18 cellular contexts compared by ENCODE assay signal in genomic region chr7:78734626-78735025, GRCh38.
DNase-seq lines count a peak whose midpoint lies in the region; ATAC-seq, FAIRE-seq and TF ChIP-seq lines count a peak whose summit lies in the region.
"Had no signal": no experiment of that assay in that cellular context is flagged by ENCODE, and none has a peak within 500 bp of the region (broad histone marks: within the 10 kb centered on the region; RNA-seq: fewer than 3 reads in every experiment).

No MANE protein-coding gene starts in this region.

- H2BK120ac ChIP-seq in H1 (replicated peaks; ENCODE audit: low read depth, low read length), result no peak overlapping the region

- no peak overlapping the region for H2AFZ ChIP-seq in H1 (ENCODE audit: low read length)

- no peak overlapping the region for H3K4me2 ChIP-seq in H1 (ENCODE audit: insufficient read depth in 1 of 2, low read depth in 2 of 2, low read length in 2 of 2)

- H4K91ac ChIP-seq in H1 (replicated peaks; ENCODE audit: insufficient read length, low read length), result no peak overlapping the region

- no peak overlapping the region for H4K8ac ChIP-seq in H1 (ENCODE audit: extremely low read depth, insufficient read depth, low read length)

- TF ChIP-seq EP300 in H1 (IDR thresholded peaks at IDR 0.05; ENCODE audit: borderline replicate concordance in 1 of 2, low read depth in 2 of 2, low read length in 2 of 2), result no peak

- H3K4me3 ChIP-seq in H1 (ENCODE audit: extremely low read depth in 1 of 4, insufficient read depth in 2 of 4, low read depth in 3 of 4, low read length in 4 of 4) (no peak overlapping the region), skeletal muscle cell (ENCODE audit: low read depth, low read length) (no peak overlapping the region), heart left ventricle (no peak overlapping the region)
- H3K4me3 ChIP-seq: lung, MG63, psoas muscle, SK-N-MC had no signal

- no peak for TF ChIP-seq POLR2A in H1 (IDR thresholded peaks at IDR 0.05; ENCODE audit: control extremely low read depth in 1 of 2, low read depth in 2 of 2, low read length in 2 of 2)
- TF ChIP-seq POLR2A in heart left ventricle (IDR thresholded peaks at IDR 0.05), result no peak

- H2BK12ac ChIP-seq in H1 (ENCODE audit: low read depth, low read length), result no peak overlapping the region

- no peak overlapping the region for H2BK15ac ChIP-seq in H1 (ENCODE audit: low read length)

- intact Hi-C loops in heart left ventricle (cut with DNase I), result no loop called here

- no peak overlapping the region for H2BK5ac ChIP-seq in H1 (ENCODE audit: low read depth, low read length)

- no peak overlapping the region for H3K18ac ChIP-seq in H1 (ENCODE audit: extremely low read depth, low read length)

- no peak overlapping the region for H2BK20ac ChIP-seq in H1 (ENCODE audit: low read length)

- H3K9ac ChIP-seq in H1 (replicated peaks in 1 of 4; ENCODE audit: extremely low read depth in 1 of 4, low read depth in 3 of 4, low read length in 3 of 4), result no peak overlapping the region

- no peaks in the 10 kb centered on the region; the same call in 1 of the 2 replicates for H3K79me1 ChIP-seq in H1 (ENCODE audit: low read depth, low read length)

- H3K23me2 ChIP-seq in H1 (ENCODE audit: low read depth, low read length), result no peaks in the 10 kb centered on the region

- H3K9me3 ChIP-seq in H1 (ENCODE audit: insufficient read depth in 2 of 2, low read depth in 1 of 2, low read length in 1 of 2), result no peaks in the 10 kb centered on the region
- no peaks in the 10 kb centered on the region for H3K9me3 ChIP-seq in heart left ventricle
- H3K9me3 ChIP-seq: MG63, psoas muscle had no signal

- H3K4me1 ChIP-seq in H1 (replicated peaks in 1 of 4; ENCODE audit: control insufficient read depth in 3 of 4, insufficient read depth in 4 of 4, low read length in 3 of 4) (0 out of 7 replicates have a peak, but pooled peaks cover 0 to 3% (median 0%) of the 10 kb centered on the region in 4 experiments), heart left ventricle (no peaks in the 10 kb centered on the region)

- FAIRE-seq in H1 (lab: Jason Lieb, UNC), result peak; percentile 48

- ATAC-seq in GM18868 (IDR thresholded peaks at IDR 0.05; ENCODE audit: unreplicated experiment), result peak; percentile 66
- peak; percentile 45 for ATAC-seq in HG03354 (IDR thresholded peaks at IDR 0.05; ENCODE audit: poor library complexity, severe bottlenecking, unreplicated experiment)
- no peak for ATAC-seq in heart left ventricle
- ATAC-seq: natural killer cell, PC-3, psoas muscle had no signal

- no peak overlapping the region for H3K23ac ChIP-seq in H1 (ENCODE audit: insufficient read length)

- no peak overlapping the region for H4K5ac ChIP-seq in H1 (ENCODE audit: insufficient read length, low read depth, low read length)

- whole genome bisulfite sequencing in H1 (ENCODE audit: extremely low coverage in 1 of 2, insufficient coverage in 1 of 2, insufficient read length in 1 of 2, insufficient replicate concordance in 2 of 2, low coverage in 1 of 2, low lambda C conversion rate in 2 of 2, missing lambda C conversion rate in 1 of 2), 2 experiments, result 87% methylated on average over 6 of the region's 6 CpGs; no CpG with 5 or more reads in 1 of the 2 experiments
- WGBS in heart left ventricle, 4 donors, result 81 to 87% (median 84%) methylated on average over 6 of the region's 6 CpGs

- no peaks in the 10 kb centered on the region for H4K20me1 ChIP-seq in H1 (replicated peaks in 1 of 2; ENCODE audit: control insufficient read depth in 1 of 2, insufficient read depth in 2 of 2, low read length in 2 of 2)

- TF ChIP-seq RAD21 in H1 (IDR thresholded peaks at IDR 0.05 in 1 of 2, conservative IDR thresholded peaks at IDR 0.05 in 1 of 2; ENCODE audit: low read depth in 2 of 2, low read length in 2 of 2), result no peak

- DNase-seq in H1 (ENCODE audit: low read depth in 1 of 2, low spot score in 2 of 2) (no peak), skeletal muscle cell (ENCODE audit: low read depth) (peak; percentile 0), heart left ventricle (no peak), NCI-H2196 treated with DMSO at 0.1 percent for 48 hours (lab: John Stamatoyannopoulos, UW; ENCODE audit: unreplicated experiment) (no peak)
- DNase-seq in stimulated activated naive CD4-positive, alpha-beta T cell (lab: John Stamatoyannopoulos, UW), result no peak
- DNase-seq: activated CD4-positive, alpha-beta T cell treated with anti-CD3 and anti-CD28 coated beads, Interleukin-2, amount 50 U/mL, for 4 hours; activated naive CD8-positive, alpha-beta T cell treated with anti-CD3 and anti-CD28 coated beads, Interleukin-2, amount 10 ng/mL, durations not matched to agents 7 days and 5 days; activated T-cell treated with anti-CD3 and anti-CD28 coated beads, Interleukin-2, amount 50 U/mL, for 48 hours; MG63; natural killer cell; NCI-H187 treated with DMSO at 0.1 percent for 48 hours; NCI-H510A treated with DMSO at 0.1 percent for 48 hours; PC-3; psoas muscle had no signal

- H3K27ac ChIP-seq in H1 (ENCODE audit: low read depth, low read length) (no peak overlapping the region), heart left ventricle (no peak overlapping the region)
- H3K27ac ChIP-seq: psoas muscle, SK-N-MC had no signal

- H3K79me2 ChIP-seq in H1 (ENCODE audit: control insufficient read depth in 1 of 2, insufficient read depth in 2 of 2, low read length in 2 of 2), result peaks cover 0 to 66% of the 10 kb centered on the region in 2 experiments; a peak in 2 of 4 replicates

- no peak overlapping the region for H3K4ac ChIP-seq in H1 (replicated peaks; ENCODE audit: insufficient read length, low read depth, low read length)

- CTCF ChIA-PET in H1 (lab: Charles Lee; ENCODE audit: partially characterized antibody), result no interaction called here

- no peak overlapping the region for H3K56ac ChIP-seq in H1 (replicated peaks; ENCODE audit: insufficient read length, low read depth, low read length)

- H3K36me3 ChIP-seq in H1 (ENCODE audit: control insufficient read depth in 2 of 4, insufficient read depth in 4 of 4, low read length in 3 of 4), result no peaks in the 10 kb centered on the region; a peak in 1 of 8 replicates
- no peaks in the 10 kb centered on the region for H3K36me3 ChIP-seq in heart left ventricle
- H3K36me3 ChIP-seq: MG63 had no signal

- no peak overlapping the region for H3K14ac ChIP-seq in H1 (ENCODE audit: insufficient read length)

- no peak for TF ChIP-seq CTCF in H1 (IDR thresholded peaks at IDR 0.05; ENCODE audit: control extremely low read depth in 1 of 3, insufficient read depth in 1 of 3, low read depth in 1 of 3, low read length in 3 of 3)
- no peak for TF ChIP-seq CTCF in heart left ventricle (IDR thresholded peaks at IDR 0.05)

- H3K27me3 ChIP-seq in H1 (replicated peaks in 1 of 4; ENCODE audit: control insufficient read depth in 3 of 4, extremely low read depth in 1 of 4, insufficient read depth in 3 of 4, low read length in 3 of 4) (peaks cover 0 to 1% (median 0%) of the 10 kb centered on the region in 4 experiments; a peak in 1 of 7 replicates), heart left ventricle (no peaks in the 10 kb centered on the region)
- H3K27me3 ChIP-seq: MG63 had no signal

- POLR2A ChIA-PET in H1 (lab: Charles Lee; ENCODE audit: partially characterized antibody), result no interaction called here

- H2AK5ac ChIP-seq in H1 (ENCODE audit: low read depth, low read length), result no peak overlapping the region

TF ChIP-seq in H1, 55 proteins besides CTCF, POLR2A, EP300 and RAD21:
- TF ChIP-seq RBBP5 (IDR thresholded peaks at IDR 0.05; ENCODE audit: borderline replicate concordance, low read depth, low read length) (no peak), SIRT6 (IDR thresholded peaks at IDR 0.05; ENCODE audit: low read length) (no peak), BACH1 (IDR thresholded peaks at IDR 0.05; ENCODE audit: low read length) (no peak), MAFK (IDR thresholded peaks at IDR 0.05; ENCODE audit: low read depth, low read length) (no peak), SIX5 (IDR thresholded peaks at IDR 0.05; ENCODE audit: low read depth, low read length) (no peak), SAP30 (IDR thresholded peaks at IDR 0.05; ENCODE audit: insufficient read depth, insufficient replicate concordance, low read length) (no peak)

Comparison
In these comparisons a context has a peak if more than half of its experiments do, and no peak if none do; other contexts are left out.
1. ATAC-seq: peak in GM18868 (single experiment) and HG03354 (single experiment); none in heart left ventricle (0 of 4).